Comparison of ENCODE assay signal across 1 cellular context in genomic region chr3:49339947-49340800, GRCh38.
TF ChIP-seq lines count a peak whose summit lies in the region.

Gene USP4 (minus strand): TSS chr3:49340053. CDS start chr3:49340024, 29 bp downstream.

TF ChIP-seq in HepG2, 621 proteins besides CTCF, POLR2A, EP300 and RAD21 (continued from another document and continues in another):
- TF ChIP-seq ZNF800 (CRISPR knock-in tag; IDR thresholded peaks at IDR 0.05) (peak; percentile 57; the same call in 1 of the 2 replicates), RFXAP (CRISPR knock-in tag; IDR thresholded peaks at IDR 0.05; ENCODE audit: borderline replicate concordance) (peak; percentile 91; the same call in 1 of the 2 replicates), CREM (IDR thresholded peaks at IDR 0.05) (peak; percentile 49), CREM (CRISPR knock-in tag; IDR thresholded peaks at IDR 0.05) (no peak), POLR2AphosphoS2 (IDR thresholded peaks at IDR 0.05; ENCODE audit: low read depth, low read length) (no peak), ZFP62 (CRISPR knock-in tag; IDR thresholded peaks at IDR 0.05) (no peak), ATF6 (CRISPR knock-in tag; conservative IDR thresholded peaks at IDR 0.05) (no peak), GATAD2A (CRISPR knock-in tag; IDR thresholded peaks at IDR 0.05) (peak; percentile 90), REPIN1 (CRISPR knock-in tag; IDR thresholded peaks at IDR 0.05; ENCODE audit: borderline replicate concordance, low read depth) (peak; percentile 96), PRPF4 (IDR thresholded peaks at IDR 0.05; ENCODE audit: low read depth, low read length, poor library complexity, severe bottlenecking) (no peak), RXRA (CRISPR knock-in tag; IDR thresholded peaks at IDR 0.05) (peak; percentile 57; the same call in 1 of the 2 replicates), CENPX (CRISPR knock-in tag; IDR thresholded peaks at IDR 0.05) (no peak), ARID4A (CRISPR knock-in tag; IDR thresholded peaks at IDR 0.05; ENCODE audit: borderline replicate concordance) (peak; percentile 94; the same call in 1 of the 2 replicates), ZUFSP (CRISPR knock-in tag; IDR thresholded peaks at IDR 0.05; ENCODE audit: borderline replicate concordance) (no peak), KLF16 (CRISPR knock-in tag; IDR thresholded peaks at IDR 0.05) (peak in 1 of 2 experiments; percentile 89; a peak in 2 of 4 replicates), ZNF10 (CRISPR knock-in tag; IDR thresholded peaks at IDR 0.05; ENCODE audit: borderline replicate concordance, low read depth) (no peak), ZNF12 (CRISPR knock-in tag; IDR thresholded peaks at IDR 0.05) (0 out of 2 replicates have a peak, but pooled peaks have one; percentile 52), ZNF740 (CRISPR knock-in tag; IDR thresholded peaks at IDR 0.05) (0 out of 2 replicates have a peak, but pooled peaks have one; percentile 57), WIZ (CRISPR knock-in tag; IDR thresholded peaks at IDR 0.05) (peak; percentile 84), ZNF468 (CRISPR knock-in tag; IDR thresholded peaks at IDR 0.05) (peak; percentile 95; the same call in 1 of the 2 replicates), NR2F2 (IDR thresholded peaks at IDR 0.05; ENCODE audit: borderline replicate concordance, low read depth) (no peak), YEATS2 (CRISPR knock-in tag; IDR thresholded peaks at IDR 0.05; ENCODE audit: borderline replicate concordance) (peak; percentile 92), ATF7-NPFF (CRISPR knock-in tag; IDR thresholded peaks at IDR 0.05; ENCODE audit: low read depth) (peak; percentile 99), ATF1 (CRISPR knock-in tag; IDR thresholded peaks at IDR 0.05) (peak; percentile 47; the same call in 1 of the 2 replicates), TBP (CRISPR knock-in tag; IDR thresholded peaks at IDR 0.05) (no peak), ZNF629 (CRISPR knock-in tag; conservative IDR thresholded peaks at IDR 0.05) (peak; percentile 44; the same call in 1 of the 2 replicates), KLF15 (CRISPR knock-in tag; IDR thresholded peaks at IDR 0.05; ENCODE audit: borderline replicate concordance) (peak; percentile 49; the same call in 1 of the 2 replicates), GZF1 (CRISPR knock-in tag; IDR thresholded peaks at IDR 0.05) (0 out of 2 replicates have a peak, but pooled peaks have one; percentile 62), GTF3A (CRISPR knock-in tag; conservative IDR thresholded peaks at IDR 0.05) (peak; percentile 81), MIER2 (CRISPR knock-in tag; IDR thresholded peaks at IDR 0.05) (peak; percentile 72; the same call in 1 of the 2 replicates), DNMT3B (CRISPR knock-in tag; conservative IDR thresholded peaks at IDR 0.05) (peak; percentile 91; the same call in 1 of the 2 replicates), KAT7 (CRISPR knock-in tag; IDR thresholded peaks at IDR 0.05; ENCODE audit: borderline replicate concordance) (no peak; the same call in 1 of the 2 replicates), ZNF441 (CRISPR knock-in tag; IDR thresholded peaks at IDR 0.05; ENCODE audit: borderline replicate concordance) (peak; percentile 93), GABPB1 (CRISPR knock-in tag; IDR thresholded peaks at IDR 0.05) (peak; percentile 93), REXO4 (CRISPR knock-in tag; IDR thresholded peaks at IDR 0.05; ENCODE audit: borderline replicate concordance) (0 out of 2 replicates have a peak, but pooled peaks have one; percentile 91), CEBPB (IDR thresholded peaks at IDR 0.05; ENCODE audit: borderline replicate concordance, low read depth, low read length) (no peak), TBL1XR1 (IDR thresholded peaks at IDR 0.05; ENCODE audit: borderline replicate concordance, low read length, partially characterized antibody) (no peak), ZNF567 (CRISPR knock-in tag; IDR thresholded peaks at IDR 0.05; ENCODE audit: borderline replicate concordance) (no peak), ZNF446 (CRISPR knock-in tag; IDR thresholded peaks at IDR 0.05) (no peak; the same call in 1 of the 2 replicates), RNF2 (conservative IDR thresholded peaks at IDR 0.05; ENCODE audit: low read depth) (peak; percentile 94), ZNF674 (CRISPR knock-in tag; IDR thresholded peaks at IDR 0.05; ENCODE audit: low read depth) (0 out of 2 replicates have a peak, but pooled peaks have one; percentile 57), ZNF414 (CRISPR knock-in tag; IDR thresholded peaks at IDR 0.05) (peak; percentile 36; the same call in 1 of the 2 replicates), ZNF549 (CRISPR knock-in tag; IDR thresholded peaks at IDR 0.05) (no peak), ZNF720 (CRISPR knock-in tag; IDR thresholded peaks at IDR 0.05) (no peak), ZEB1 (IDR thresholded peaks at IDR 0.05; ENCODE audit: insufficient replicate concordance, low read depth) (no peak), ZNF263 (CRISPR knock-in tag; IDR thresholded peaks at IDR 0.05) (no peak), TOE1 (CRISPR knock-in tag; IDR thresholded peaks at IDR 0.05) (no peak; the same call in 1 of the 2 replicates), ZNF44 (CRISPR knock-in tag; IDR thresholded peaks at IDR 0.05) (peak; percentile 98), NFATC3 (CRISPR knock-in tag; IDR thresholded peaks at IDR 0.05) (peak; percentile 99), ZNF33B (CRISPR knock-in tag; IDR thresholded peaks at IDR 0.05) (peak; percentile 99), MAZ (IDR thresholded peaks at IDR 0.05; ENCODE audit: borderline replicate concordance, low read depth, low read length) (0 out of 2 replicates have a peak, but pooled peaks have one; percentile 34), MAZ (CRISPR knock-in tag; IDR thresholded peaks at IDR 0.05; ENCODE audit: low read depth) (peak; percentile 97)
